21 cellular contexts compared by ENCODE assay signal in genomic region chr9:15501803-15502202, GRCh38.
"Had no signal": no experiment of that assay in that cellular context is flagged by ENCODE, and none has a peak within 500 bp of the region (broad histone marks: within the 10 kb centered on the region; RNA-seq: fewer than 3 reads in every experiment).

No MANE protein-coding gene starts in this region.

- H3K9me3 ChIP-seq: gastroesophageal sphincter, uterus had no signal

- H3K4me1 ChIP-seq: uterus had no signal

- H3K9me3 Mint-ChIP-seq: activated B cell treated with CpG ODN at 0.5 μM for 24 hours; activated CD4-positive, alpha-beta memory T cell treated with anti-CD3 and anti-CD28 coated beads for 36 hours; activated naive CD8-positive, alpha-beta T cell treated with anti-CD3 and anti-CD28 coated beads, Interleukin-2, amount 10 ng/mL, durations not matched to agents 7 days and 5 days; natural killer cell; stimulated activated naive B cell treated with anti-CD40 and anti-IgM and Interleukin-4, amounts not matched to agents 10 μg/mL and 1 μg/mL and 100 μg/mL, for 72 hours had no signal

- H3K36me3 Mint-ChIP-seq: natural killer cell had no signal

- FAIRE-seq: bronchial epithelial cell, kidney, small intestine had no signal

- H3K27ac ChIP-seq: coronary artery, epithelial cell of prostate, gastroesophageal sphincter, uterus had no signal

- H3K4me3 Mint-ChIP-seq: activated B cell treated with CpG ODN at 0.5 μM for 24 hours; activated CD4-positive, alpha-beta memory T cell treated with anti-CD3 and anti-CD28 coated beads for 36 hours; activated naive CD8-positive, alpha-beta T cell treated with anti-CD3 and anti-CD28 coated beads, Interleukin-2, amount 10 ng/mL, durations not matched to agents 7 days and 5 days; natural killer cell; stimulated activated naive B cell treated with anti-CD40 and anti-IgM and Interleukin-4, amounts not matched to agents 10 μg/mL and 1 μg/mL and 100 μg/mL, for 72 hours had no signal

- H3K27ac Mint-ChIP-seq: activated B cell treated with CpG ODN at 0.5 μM for 24 hours; activated CD4-positive, alpha-beta memory T cell treated with anti-CD3 and anti-CD28 coated beads for 36 hours; activated naive CD8-positive, alpha-beta T cell treated with anti-CD3 and anti-CD28 coated beads, Interleukin-2, amount 10 ng/mL, durations not matched to agents 7 days and 5 days; natural killer cell had no signal

- H3K27me3 ChIP-seq: gastroesophageal sphincter, uterus had no signal

- ATAC-seq: gastroesophageal sphincter; left lobe of liver; natural killer cell; sciatic nerve; stimulated activated naive B cell treated with anti-CD40 and anti-IgM and Interleukin-4, amounts not matched to agents 10 μg/mL and 1 μg/mL and 100 μg/mL, for 72 hours had no signal

- H3K36me3 ChIP-seq: uterus had no signal

- H3K27me3 Mint-ChIP-seq: activated B cell treated with CpG ODN at 0.5 μM for 24 hours; activated CD4-positive, alpha-beta memory T cell treated with anti-CD3 and anti-CD28 coated beads for 36 hours; activated naive CD8-positive, alpha-beta T cell treated with anti-CD3 and anti-CD28 coated beads, Interleukin-2, amount 10 ng/mL, durations not matched to agents 7 days and 5 days; stimulated activated naive B cell treated with anti-CD40 and anti-IgM and Interleukin-4, amounts not matched to agents 10 μg/mL and 1 μg/mL and 100 μg/mL, for 72 hours had no signal

- DNase-seq: activated B cell treated with CpG ODN at 0.5 μM for 24 hours; activated CD4-positive, alpha-beta memory T cell treated with anti-CD3 and anti-CD28 coated beads for 36 hours; activated CD4-positive, alpha-beta T cell treated with anti-CD3 and anti-CD28 coated beads for 48 hours; activated naive CD8-positive, alpha-beta T cell treated with anti-CD3 and anti-CD28 coated beads, Interleukin-2, amount 10 ng/mL, durations not matched to agents 7 days and 5 days; amygdala; cerebellar nuclear complex; kidney; natural killer cell; small intestine; stimulated activated CD4-positive, alpha-beta T cell treated with anti-CD3 and anti-CD28 coated beads, Interleukin-2, amount 100 ng/mL, for 24 hours; stimulated activated naive B cell treated with anti-CD40 and anti-IgM and Interleukin-4, amounts not matched to agents 10 μg/mL and 1 μg/mL and 100 μg/mL, for 72 hours; T-helper 1 cell; trophoblast cell; uterus had no signal

- H3K4me3 ChIP-seq: coronary artery, gastroesophageal sphincter, lung, uterus had no signal
